In the genomic region with DNA sequence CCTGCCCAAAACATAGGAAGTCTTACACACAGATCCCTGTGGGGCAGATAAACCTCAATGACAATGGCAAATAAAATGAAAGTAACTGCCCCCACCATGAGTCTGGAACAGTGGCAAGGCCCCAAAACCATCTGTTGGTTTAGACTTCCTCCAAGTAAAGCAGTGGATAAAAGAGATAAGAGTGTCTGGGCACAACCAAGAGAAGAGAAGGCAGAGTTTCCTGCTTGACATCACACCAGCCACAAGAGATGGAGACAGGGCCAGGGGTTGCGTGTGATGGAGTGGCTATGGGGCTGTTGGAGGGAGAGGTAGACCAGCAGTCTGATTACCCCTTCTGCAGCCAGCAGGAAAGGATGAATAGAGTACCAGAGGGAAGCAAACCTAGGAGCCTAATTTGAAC, we compare ENCODE assay signal across 23 cellular contexts.
"Had no signal": no experiment of that assay in that cellular context is flagged by ENCODE, and none has a peak within 500 bp of the region (broad histone marks: within the 10 kb centered on the region; RNA-seq: fewer than 3 reads in every experiment).

No MANE protein-coding gene starts in this region.

- H3K27me3 ChIP-seq: colonic mucosa, foreskin keratinocyte, hepatocyte, neutrophil, right atrium auricular region, sigmoid colon, stomach had no signal

- H3K4me1 Mint-ChIP-seq: endodermal cell; naive B cell; stimulated activated naive B cell treated with anti-CD40 and anti-IgM and Interleukin-4, amounts not matched to agents 10 μg/mL and 1 μg/mL and 100 μg/mL, for 72 hours had no signal

- H3K36me3 Mint-ChIP-seq: naive B cell; stimulated activated naive B cell treated with anti-CD40 and anti-IgM and Interleukin-4, amounts not matched to agents 10 μg/mL and 1 μg/mL and 100 μg/mL, for 72 hours had no signal

- ATAC-seq: foreskin keratinocyte; left colon; left ventricle myocardium superior; stimulated activated naive B cell treated with anti-CD40 and anti-IgM and Interleukin-4, amounts not matched to agents 10 μg/mL and 1 μg/mL and 100 μg/mL, for 72 hours had no signal

- H3K9me3 ChIP-seq: colonic mucosa, neutrophil, right atrium auricular region, sigmoid colon, stomach, thoracic aorta had no signal

- H3K4me1 ChIP-seq: colonic mucosa, foreskin keratinocyte, right atrium auricular region, sigmoid colon, stomach had no signal

- DNase-seq: colonic mucosa; dermis blood vessel endothelial cell; endodermal cell; erythroblast; foreskin keratinocyte; left colon; left ventricle myocardium superior; mesenchymal stem cell; naive B cell; posterior cingulate gyrus; sigmoid colon; stimulated activated CD4-positive, alpha-beta T cell treated with anti-CD3 and anti-CD28 coated beads, Interleukin-2, amount 100 ng/mL, for 24 hours; stimulated activated CD4-positive, alpha-beta T cell treated with anti-CD3 and anti-CD28 coated beads, Interleukin-4, amount 100 ng/mL, for 4 hours; stimulated activated naive B cell treated with anti-CD40 and anti-IgM and Interleukin-4, amounts not matched to agents 10 μg/mL and 1 μg/mL and 100 μg/mL, for 72 hours; stomach; substantia nigra; trophoblast cell had no signal

- H3K27ac ChIP-seq: colonic mucosa, foreskin keratinocyte, hepatocyte, neutrophil, right atrium auricular region, sigmoid colon, skin epidermis, stomach, thoracic aorta had no signal

- H3K27me3 Mint-ChIP-seq: naive B cell; stimulated activated naive B cell treated with anti-CD40 and anti-IgM and Interleukin-4, amounts not matched to agents 10 μg/mL and 1 μg/mL and 100 μg/mL, for 72 hours had no signal

- H3K36me3 ChIP-seq: colonic mucosa, neutrophil, right atrium auricular region, sigmoid colon, stomach, thoracic aorta had no signal

- H3K9me3 Mint-ChIP-seq: endodermal cell; stimulated activated naive B cell treated with anti-CD40 and anti-IgM and Interleukin-4, amounts not matched to agents 10 μg/mL and 1 μg/mL and 100 μg/mL, for 72 hours had no signal

- H3K4me3 Mint-ChIP-seq: endodermal cell; naive B cell; stimulated activated naive B cell treated with anti-CD40 and anti-IgM and Interleukin-4, amounts not matched to agents 10 μg/mL and 1 μg/mL and 100 μg/mL, for 72 hours had no signal

- H3K27ac Mint-ChIP-seq: endodermal cell; naive B cell; stimulated activated naive B cell treated with anti-CD40 and anti-IgM and Interleukin-4, amounts not matched to agents 10 μg/mL and 1 μg/mL and 100 μg/mL, for 72 hours had no signal

- H3K4me3 ChIP-seq: colonic mucosa, hepatocyte, lung, right atrium auricular region, sigmoid colon, skin epidermis, stomach, thoracic aorta had no signal
